12 cellular contexts compared by ENCODE assay signal in the genomic region with DNA sequence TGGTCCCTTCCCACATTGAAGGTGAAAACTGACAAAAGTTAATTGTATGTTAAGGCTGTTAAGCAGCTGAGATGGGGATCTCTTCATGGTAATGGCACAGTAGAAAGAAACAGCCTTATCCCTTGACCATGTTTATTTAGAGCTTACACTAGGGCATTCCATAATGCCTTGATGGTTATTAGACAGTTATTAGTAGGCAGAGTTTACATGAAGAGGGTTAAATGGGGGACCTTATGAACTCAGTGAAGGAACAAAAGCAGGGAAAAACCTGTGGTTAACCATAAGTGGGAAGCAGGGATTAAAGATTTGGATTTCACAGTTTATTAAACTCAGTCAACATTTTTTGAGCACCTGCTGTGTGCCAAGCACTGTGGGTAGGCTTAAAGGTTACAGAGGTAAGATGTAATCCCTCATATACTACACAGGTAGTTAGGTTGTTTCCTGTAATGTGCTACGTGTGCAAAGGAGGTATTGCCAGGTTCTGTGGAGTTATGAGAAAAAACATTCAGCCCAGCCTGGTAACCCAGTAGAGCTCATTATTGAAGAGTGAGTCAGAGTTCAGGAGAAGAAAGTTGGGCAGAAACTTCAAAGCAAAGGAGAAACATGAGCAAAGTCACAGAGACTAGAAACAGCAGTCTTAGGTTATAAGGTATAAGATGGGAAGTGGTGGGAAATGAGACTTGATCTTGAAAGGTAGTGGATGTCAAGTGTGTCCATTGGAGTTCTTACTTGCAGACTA. TPM values are rescaled to one million over a fixed set of nuclear protein-coding genes. Genes with fewer than 3 reads are reported as not detected.
A peak's percentile ranks its signal among the peaks of the same experiment; 100 is the strongest.
DNase-seq lines count a peak whose midpoint lies in the region; ATAC-seq and TF ChIP-seq lines count a peak whose summit lies in the region.
"Had no signal": no experiment of that assay in that cellular context is flagged by ENCODE, and none has a peak within 500 bp of the region (broad histone marks: within the 10 kb centered on the region; RNA-seq: fewer than 3 reads in every experiment).

No MANE protein-coding gene starts in this region.

- peak overlapping the region in 1 of 2 experiments; percentile 23; a peak in 1 of 4 replicates for H3K27ac ChIP-seq in SK-N-SH (ENCODE audit: low read depth in 2 of 2, low read length in 1 of 2)
- H3K27ac ChIP-seq: epithelial cell of prostate had no signal

- WGBS in SK-N-SH (ENCODE audit: low lambda C conversion rate) = 79% methylated on average over 1 of the region's 1 CpG

- DNase-seq in stimulated activated CD4-positive, alpha-beta T cell treated with anti-CD3 and anti-CD28 coated beads, Interleukin-15, amount 100 ng/mL, for 24 hours = peak; percentile 41
- no peak for DNase-seq in stimulated activated CD4-positive, alpha-beta T cell treated with anti-CD3 and anti-CD28 coated beads, Interleukin-4, amount 100 ng/mL, for 1 hour
- DNase-seq in SK-N-SH (no peak), epithelial cell of esophagus (ENCODE audit: low read depth) (peak; percentile 28), DMS 273 (lab: John Stamatoyannopoulos, UW; ENCODE audit: unreplicated experiment) (no peak), NCI-H82 (lab: John Stamatoyannopoulos, UW) (no peak)
- DNase-seq in stimulated activated naive CD8-positive, alpha-beta T cell treated with anti-CD3 and anti-CD28 coated beads, Interleukin-15, amount 100 ng/mL, for 72 hours = no peak
- DNase-seq: H9, right cardiac atrium, SIG-M5 had no signal

- H3K79me2 ChIP-seq in SK-N-SH (ENCODE audit: insufficient read depth) = no peaks in the 10 kb centered on the region

- CTCF ChIA-PET in SK-N-SH (lab: Yijun Ruan, JAX) = interaction anchor here (2.1 kb wide), 1 partner anchor 10 kb away, joined by 15 read pairs; no protein-coding TSS in a partner anchor

- TF ChIP-seq CTCF in SK-N-SH (IDR thresholded peaks at IDR 0.05) = no peak
- TF ChIP-seq CTCF in epithelial cell of esophagus (IDR thresholded peaks at IDR 0.05; ENCODE audit: insufficient read depth, low read depth, low read length, missing control alignments) = no peak

- peaks cover 29% of the 10 kb centered on the region for H3K4me1 Mint-ChIP-seq in stimulated activated naive CD8-positive, alpha-beta T cell treated with anti-CD3 and anti-CD28 coated beads, Interleukin-15, amount 100 ng/mL, for 72 hours
- H3K4me1 Mint-ChIP-seq: H9 had no signal

- no peak overlapping the region for H2AFZ ChIP-seq in SK-N-SH (ENCODE audit: low read depth)

- H3K9me3 ChIP-seq in SK-N-SH = no peaks in the 10 kb centered on the region

- H3K36me3 ChIP-seq in SK-N-SH (replicated peaks in 1 of 2; ENCODE audit: control insufficient read depth in 1 of 2, insufficient read depth in 2 of 2, low read length in 1 of 2) = peaks cover 21 to 41% of the 10 kb centered on the region in 2 experiments

- POLR2A ChIA-PET in SK-N-SH (lab: Yijun Ruan, JAX) = no interaction called here

- H4K20me1 ChIP-seq in SK-N-SH (ENCODE audit: insufficient read depth) = no peaks in the 10 kb centered on the region

- no peak for TF ChIP-seq RAD21 in SK-N-SH (IDR thresholded peaks at IDR 0.05; ENCODE audit: low read length)

- no peaks in the 10 kb centered on the region for H3K27me3 Mint-ChIP-seq in stimulated activated naive CD8-positive, alpha-beta T cell treated with anti-CD3 and anti-CD28 coated beads, Interleukin-15, amount 100 ng/mL, for 72 hours

- no peak overlapping the region for H3K9ac ChIP-seq in SK-N-SH

- H3K4me3 Mint-ChIP-seq in stimulated activated naive CD8-positive, alpha-beta T cell treated with anti-CD3 and anti-CD28 coated beads, Interleukin-15, amount 100 ng/mL, for 72 hours = no peak overlapping the region
- H3K4me3 Mint-ChIP-seq: H9 had no signal

- no peaks in the 10 kb centered on the region for H3K27me3 ChIP-seq in SK-N-SH (ENCODE audit: insufficient read depth)

- peak; percentile 86 for ATAC-seq in stimulated activated naive CD8-positive, alpha-beta T cell treated with anti-CD3 and anti-CD28 coated beads, Interleukin-15, amount 100 ng/mL, for 72 hours
- no peak for ATAC-seq in GM21528 (IDR thresholded peaks at IDR 0.05; ENCODE audit: low FRiP score, unreplicated experiment)
- ATAC-seq: right cardiac atrium had no signal

- H3K4me3 ChIP-seq in SK-N-SH (ENCODE audit: low read depth in 2 of 2, low read length in 1 of 2) (no peak overlapping the region), epithelial cell of esophagus (ENCODE audit: low read length) (no peak overlapping the region)

- H3K4me1 ChIP-seq in SK-N-SH (ENCODE audit: control insufficient read depth in 1 of 2, insufficient read depth in 2 of 2, low read depth in 1 of 2, low read length in 1 of 2) = no peaks in the 10 kb centered on the region

- H3K27ac Mint-ChIP-seq in stimulated activated naive CD8-positive, alpha-beta T cell treated with anti-CD3 and anti-CD28 coated beads, Interleukin-15, amount 100 ng/mL, for 72 hours = peak overlapping the region in 1 of 2 donors; percentile 35
- H3K27ac Mint-ChIP-seq: H9 had no signal

- H3K4me2 ChIP-seq in SK-N-SH = no peak overlapping the region

- no peaks in the 10 kb centered on the region for H3K9me3 Mint-ChIP-seq in stimulated activated naive CD8-positive, alpha-beta T cell treated with anti-CD3 and anti-CD28 coated beads, Interleukin-15, amount 100 ng/mL, for 72 hours
- H3K9me3 Mint-ChIP-seq: H9 had no signal

- peaks cover 6% of the 10 kb centered on the region for H3F3A ChIP-seq in SK-N-SH (replicated peaks; ENCODE audit: insufficient read depth)

- TF ChIP-seq EP300 in SK-N-SH (IDR thresholded peaks at IDR 0.05; ENCODE audit: borderline replicate concordance in 1 of 2, low read depth in 1 of 2, low read length in 1 of 2) = no peak

- no peaks in the 10 kb centered on the region for H3K9me2 ChIP-seq in SK-N-SH

TF ChIP-seq in SK-N-SH, 30 proteins besides CTCF, POLR2A, EP300 and RAD21:
- TF ChIP-seq POLR2AphosphoS5 (IDR thresholded peaks at IDR 0.05; ENCODE audit: low read depth, low read length) (no peak), PBX3 (IDR thresholded peaks at IDR 0.05) (no peak), FOSL2 (IDR thresholded peaks at IDR 0.05; ENCODE audit: borderline replicate concordance, low read depth) (peak; percentile 59; the same call in 1 of the 2 replicates), GABPA (IDR thresholded peaks at IDR 0.05; ENCODE audit: low read depth) (no peak), GATA2 (CRISPR knock-in tag; IDR thresholded peaks at IDR 0.05) (no peak), RXRA (IDR thresholded peaks at IDR 0.05; ENCODE audit: borderline replicate concordance, low read depth) (no peak), JUND (IDR thresholded peaks at IDR 0.05) (peak; percentile 40; the same call in 1 of the 2 replicates), NRF1 (IDR thresholded peaks at IDR 0.05; ENCODE audit: low read depth, low read length) (no peak), RFX5 (IDR thresholded peaks at IDR 0.05; ENCODE audit: low read length) (no peak), SMC3 (IDR thresholded peaks at IDR 0.05; ENCODE audit: low read depth, low read length) (no peak), FOXM1 (IDR thresholded peaks at IDR 0.05; ENCODE audit: low read depth) (no peak), TCF12 (IDR thresholded peaks at IDR 0.05) (no peak), TEAD4 (IDR thresholded peaks at IDR 0.05; ENCODE audit: borderline replicate concordance, insufficient read depth) (no peak), ELF1 (IDR thresholded peaks at IDR 0.05) (no peak)
TF ChIP-seq in SK-N-SH: peak in this region for 2.

RNA-seq across cellular contexts. Expression of gene GNRH2, which starts 32.3 kb away (rescaled TPM):
- 0.31 and 0.58 TPM in 2 replicates for polyA plus RNA-seq in SK-N-SH (2012; rRNA removed)
- polyA plus RNA-seq in SK-N-SH (2012; cell fraction: cytosol; rRNA removed) = 0.05 TPM in 1 of 2 replicates, not detected in the other
- polyA plus RNA-seq in SK-N-SH (2012; cell fraction: nucleus; rRNA removed) = 2.3 and 5.7 TPM in 2 replicates

RNA-seq across cellular contexts. Expression of gene MRPS26, which starts 34.7 kb away (rescaled TPM):
- 114 and 152 TPM in 2 replicates for polyA plus RNA-seq in SK-N-SH (2012; rRNA removed)
- polyA plus RNA-seq in SK-N-SH (2012; cell fraction: cytosol; rRNA removed) = 91.5 and 118 TPM in 2 replicates
- 94.2 and 127 TPM in 2 replicates for polyA plus RNA-seq in SK-N-SH (2012; cell fraction: nucleus; rRNA removed)

Comparison
In these comparisons a context has a peak if more than half of its experiments do, and no peak if none do; other contexts are left out.
1. DNase-seq: peak in stimulated activated CD4-positive, alpha-beta T cell treated with anti-CD3 and anti-CD28 coated beads, Interleukin-15, amount 100 ng/mL, for 24 hours (single experiment) and epithelial cell of esophagus (single experiment); none in stimulated activated CD4-positive, alpha-beta T cell treated with anti-CD3 and anti-CD28 coated beads, Interleukin-4, amount 100 ng/mL, for 1 hour (single experiment), SK-N-SH (single experiment), stimulated activated naive CD8-positive, alpha-beta T cell treated with anti-CD3 and anti-CD28 coated beads, Interleukin-15, amount 100 ng/mL, for 72 hours (0 of 2), DMS 273 (single experiment) and NCI-H82 (single experiment).